ENCODE assay signal across 21 cellular contexts in the genomic region with DNA sequence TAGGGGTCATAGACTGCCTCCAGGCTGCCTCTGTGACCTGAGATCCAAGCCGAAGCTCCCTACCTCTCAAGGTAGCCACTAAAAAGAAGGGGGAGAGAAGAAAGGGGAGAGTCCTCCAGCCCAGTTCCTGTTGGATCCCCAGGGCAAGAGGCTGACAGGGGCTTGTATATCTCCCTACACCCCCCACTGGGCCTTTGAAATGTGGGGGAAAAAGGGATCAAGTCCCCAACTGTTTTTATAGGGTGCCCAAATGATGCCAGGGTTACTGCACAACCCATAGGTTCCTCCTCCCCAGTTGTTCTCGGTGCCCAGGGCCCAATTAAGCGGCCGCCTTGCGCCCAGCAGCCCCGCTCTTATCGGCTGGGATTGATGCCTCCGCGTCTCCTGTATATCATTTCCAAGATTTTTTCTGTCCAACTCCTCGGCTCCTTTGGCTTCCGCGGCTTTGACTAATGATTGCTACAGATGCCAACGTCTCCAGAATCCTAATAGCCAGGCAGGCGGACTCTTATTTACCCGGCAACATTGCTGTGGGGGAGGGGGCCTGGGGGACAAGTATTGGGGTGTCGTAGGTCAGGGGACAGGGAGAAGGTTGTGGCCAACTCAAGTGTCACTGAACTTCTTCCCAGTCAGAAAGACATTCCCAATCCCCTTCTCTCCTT. TPM values are rescaled to one million over a fixed set of nuclear protein-coding genes. Genes with fewer than 3 reads are reported as not detected.
DNase-seq lines count a peak whose midpoint lies in the region; TF ChIP-seq lines count a peak whose summit lies in the region.
"Had no signal": no experiment of that assay in that cellular context is flagged by ENCODE, and none has a peak within 500 bp of the region (broad histone marks: within the 10 kb centered on the region; RNA-seq: fewer than 3 reads in every experiment).

No MANE protein-coding gene starts in this region.

- no peaks in the 10 kb centered on the region for H3K9me2 ChIP-seq in Loucy (replicated peaks; ENCODE audit: low read depth, low read length)
- H3K9me2 ChIP-seq: SK-N-SH had no signal

- H3K36me3 Mint-ChIP-seq in nephron progenitor cell (ENCODE audit: low read depth) = peaks cover 60% of the 10 kb centered on the region

- peaks cover 84% of the 10 kb centered on the region for H4K20me1 ChIP-seq in Loucy (ENCODE audit: insufficient read depth, low read length, poor library complexity, severe bottlenecking)

- peaks cover 100% of the 10 kb centered on the region for H3K4me1 Mint-ChIP-seq in nephron progenitor cell

- no peak for TF ChIP-seq EP300 in tibial nerve (IDR thresholded peaks at IDR 0.05)

- H3F3A ChIP-seq in Loucy (ENCODE audit: low read depth) = no peaks in the 10 kb centered on the region

- peak overlapping the region; percentile 29 to 89 (median 80) for H3K27ac ChIP-seq in tibial nerve
- H3K27ac ChIP-seq: BLaER1 treated with 17β-estradiol and CSF1 and Interleukin-3, amounts not matched to agents 10 nM and 100 nM; KMS-11 had no signal

- H3K9me3 Mint-ChIP-seq in nephron progenitor cell = no peaks in the 10 kb centered on the region
- H3K9me3 Mint-ChIP-seq: CD4-positive, alpha-beta T cell; IgD-negative memory B cell had no signal

- peaks cover 94% of the 10 kb centered on the region for H3K79me2 ChIP-seq in Loucy (ENCODE audit: insufficient read depth, low read length)

- DNase-seq in fibroblast of mammary gland (ENCODE audit: low read depth) (no peak), nephron progenitor cell (peak; percentile 19), tibial nerve (ENCODE audit: low spot score in 2 of 2) (no peak), AG20443 (ENCODE audit: low spot score) (no peak), NCI-H1092 (lab: John Stamatoyannopoulos, UW) (no peak)
- DNase-seq in stimulated activated CD4-positive, alpha-beta T cell treated with anti-CD3 and anti-CD28 coated beads, Interleukin-2, amount 100 ng/mL, for 48 hours = no peak
- DNase-seq: AML-193; CD4-positive, alpha-beta T cell; NCI-H1092 treated with DMSO at 0.1 percent for 48 hours; NCI-H1436; NCI-H187; NCI-H446; NCI-H524 treated with DMSO at 0.1 percent for 48 hours; NCI-H774; NK-92 treated with Interleukin-12 subunit alpha and Interleukin-12 subunit beta, amount 100 ng/mL, for 24 hours; PC-3; SK-N-SH had no signal

- H3K36me3 ChIP-seq in Loucy (ENCODE audit: insufficient read depth, low read length) (peaks cover 13% of the 10 kb centered on the region; the same call in 1 of the 2 replicates), tibial nerve (no peaks in the 10 kb centered on the region)
- H3K36me3 ChIP-seq: BLaER1 treated with 17β-estradiol and CSF1 and Interleukin-3, amounts not matched to agents 10 nM and 100 nM had no signal

- no peak for TF ChIP-seq POLR2A in tibial nerve (IDR thresholded peaks at IDR 0.05)

- WGBS in tibial nerve, 2 donors = 43 to 50% methylated on average over 16 of the region's 16 CpGs

- H3K4me3 ChIP-seq in Loucy (ENCODE audit: low read length, poor library complexity, severe bottlenecking) = peak overlapping the region; percentile 5
- H3K4me3 ChIP-seq in fibroblast of mammary gland (ENCODE audit: control insufficient read depth, low read depth, low read length) = peak overlapping the region; percentile 28
- H3K4me3 ChIP-seq in tibial nerve = peak overlapping the region in 3 of 4 donors; percentile 13 to 43 (median 42)
- H3K4me3 ChIP-seq: BLaER1 treated with 17β-estradiol and CSF1 and Interleukin-3, amounts not matched to agents 10 nM and 100 nM had no signal

- peak overlapping the region; percentile 31 for H3K4me2 ChIP-seq in Loucy (ENCODE audit: low read depth, low read length, poor library complexity, severe bottlenecking)
- H3K4me2 ChIP-seq: BLaER1 treated with 17β-estradiol and CSF1 and Interleukin-3, amounts not matched to agents 10 nM and 100 nM; KMS-11; SK-N-SH had no signal

- no peak for TF ChIP-seq CTCF in Loucy (conservative IDR thresholded peaks at IDR 0.05; ENCODE audit: low read length)
- no peak for TF ChIP-seq CTCF in fibroblast of mammary gland (conservative IDR thresholded peaks at IDR 0.05; ENCODE audit: control insufficient read depth, insufficient read depth, low read depth, low read length)
- no peak for TF ChIP-seq CTCF in nephron progenitor cell (IDR thresholded peaks at IDR 0.05)
- TF ChIP-seq CTCF in tibial nerve (IDR thresholded peaks at IDR 0.05) = no peak

- H3K9me3 ChIP-seq in Loucy (ENCODE audit: insufficient read depth, low read depth, low read length) = no peaks in the 10 kb centered on the region
- no peaks in the 10 kb centered on the region for H3K9me3 ChIP-seq in tibial nerve
- H3K9me3 ChIP-seq: SK-N-SH had no signal

- H3K27me3 ChIP-seq in Loucy (ENCODE audit: insufficient read depth, low read length, poor library complexity, severe bottlenecking) (no peaks in the 10 kb centered on the region), tibial nerve (peaks cover 0 to 14% of the 10 kb centered on the region in 2 donors)

- H2AFZ ChIP-seq in Loucy (ENCODE audit: low read length) = no peak overlapping the region

- H3K27me3 Mint-ChIP-seq in nephron progenitor cell (ENCODE audit: low read depth, poor library complexity) = no peaks in the 10 kb centered on the region

- H3K4me3 Mint-ChIP-seq in nephron progenitor cell = peak overlapping the region; percentile 95
- H3K4me3 Mint-ChIP-seq: CD4-positive, alpha-beta T cell had no signal

- H3K4me1 ChIP-seq in Loucy (ENCODE audit: insufficient read depth, low read length, poor library complexity, severe bottlenecking) (peaks cover 61% of the 10 kb centered on the region), tibial nerve (peaks cover 0 to 69% (median 9%) of the 10 kb centered on the region in 4 donors)

- peak overlapping the region; percentile 98 for H3K27ac Mint-ChIP-seq in nephron progenitor cell
- H3K27ac Mint-ChIP-seq: CD4-positive, alpha-beta T cell had no signal

- H3K9ac ChIP-seq in Loucy (ENCODE audit: low read depth, low read length, poor library complexity, severe bottlenecking) = no peak overlapping the region
- H3K9ac ChIP-seq: BLaER1 treated with 17β-estradiol and CSF1 and Interleukin-3, amounts not matched to agents 10 nM and 100 nM; KMS-11; SK-N-SH had no signal

RNA-seq across cellular contexts. Expression of a gene that starts 7.6 kb away (rescaled TPM):
- total RNA-seq in tibial nerve = 1 to 10 TPM; 2.7 to 8.1 (median 4.1) TPM
- total RNA-seq: CD4-positive, alpha-beta T cell had no signal

RNA-seq across cellular contexts. Expression of a gene that starts 13.1 kb away (rescaled TPM):
- total RNA-seq in tibial nerve = 1 to 10 TPM; 1.4 to 2.7 (median 1.7) TPM
- total RNA-seq: CD4-positive, alpha-beta T cell had no signal

RNA-seq across cellular contexts. Expression of a gene that starts 17.8 kb away (rescaled TPM):
- total RNA-seq in tibial nerve = 10 to 100 TPM in 1 of 4 donors, 1 to 10 TPM in 3; 3.6 to 17.3 (median 7.2) TPM
- total RNA-seq: CD4-positive, alpha-beta T cell had no signal

RNA-seq across cellular contexts. Expression of a gene that starts 37.2 kb away (rescaled TPM):
- total RNA-seq in tibial nerve = 1 to 10 TPM in 3 of 4 donors, under 1 TPM in 1; 0.98 to 2.3 (median 2.0) TPM
- total RNA-seq: CD4-positive, alpha-beta T cell had no signal

RNA-seq across cellular contexts. Expression of a gene that starts 46.0 kb away (rescaled TPM):
- 10 to 100 TPM in 1 of 4 donors, 1 to 10 TPM in 3; 4.4 to 10.5 (median 7.9) TPM for total RNA-seq in tibial nerve
- total RNA-seq: CD4-positive, alpha-beta T cell had no signal
